In genomic region chr1:95238304-95238703, GRCh38 we compare ENCODE assay signal across 15 cellular contexts. TPM values are rescaled to one million over a fixed set of nuclear protein-coding genes. Genes with fewer than 3 reads are reported as not detected.
DNase-seq lines count a peak whose midpoint lies in the region; ATAC-seq and TF ChIP-seq lines count a peak whose summit lies in the region.
"Had no signal": no experiment of that assay in that cellular context is flagged by ENCODE, and none has a peak within 500 bp of the region (broad histone marks: within the 10 kb centered on the region; RNA-seq: fewer than 3 reads in every experiment).

No MANE protein-coding gene starts in this region.

- peaks cover 62% of the 10 kb centered on the region for H3K4me1 Mint-ChIP-seq in activated T-cell treated with anti-CD3 and anti-CD28 coated beads, Interleukin-2, amount 50 U/mL, for 24 hours (ENCODE audit: low read depth)
- H3K4me1 Mint-ChIP-seq in activated T-cell treated with anti-CD3 and anti-CD28 coated beads, Interleukin-2, amount 50 U/mL, for 4 hours (ENCODE audit: low read depth), result peaks cover 61% of the 10 kb centered on the region
- H3K4me1 Mint-ChIP-seq in activated T-helper 17 cell treated with anti-CD3 and anti-CD28 coated beads, Interleukin-2, amount 50 U/mL, for 72 hours, result peaks cover 28% of the 10 kb centered on the region
- peaks cover 22% of the 10 kb centered on the region for H3K4me1 Mint-ChIP-seq in endodermal cell
- H3K4me1 Mint-ChIP-seq in CD14-positive monocyte, result peaks cover 20% of the 10 kb centered on the region

- H3K27ac ChIP-seq in endodermal cell (ENCODE audit: low read depth, low read length) (no peak overlapping the region), smooth muscle cell (ENCODE audit: low read depth) (no peak overlapping the region), PC-3 (ENCODE audit: low read length) (no peak overlapping the region)
- H3K27ac ChIP-seq: BLaER1 had no signal

- H3K36me3 Mint-ChIP-seq in activated T-cell treated with anti-CD3 and anti-CD28 coated beads, Interleukin-2, amount 50 U/mL, for 24 hours (ENCODE audit: low read depth), result peaks cover 71% of the 10 kb centered on the region
- H3K36me3 Mint-ChIP-seq in activated T-cell treated with anti-CD3 and anti-CD28 coated beads, Interleukin-2, amount 50 U/mL, for 4 hours (ENCODE audit: insufficient read depth), result peaks cover 47% of the 10 kb centered on the region
- peaks cover 46% of the 10 kb centered on the region for H3K36me3 Mint-ChIP-seq in activated T-helper 17 cell treated with anti-CD3 and anti-CD28 coated beads, Interleukin-2, amount 50 U/mL, for 72 hours (ENCODE audit: low read depth)
- H3K36me3 Mint-ChIP-seq in endodermal cell (ENCODE audit: low read depth) (peaks cover 68% of the 10 kb centered on the region), CD14-positive monocyte (peaks cover 44 to 48% of the 10 kb centered on the region in 2 donors)

- no TSS peak for BruUV-seq in PC-3 (replicated peaks; lab: Mats Ljungman, UMichigan)

- no peak overlapping the region for H3K4me3 Mint-ChIP-seq in activated T-cell treated with anti-CD3 and anti-CD28 coated beads, Interleukin-2, amount 50 U/mL, for 24 hours
- H3K4me3 Mint-ChIP-seq in activated T-cell treated with anti-CD3 and anti-CD28 coated beads, Interleukin-2, amount 50 U/mL, for 4 hours, result no peak overlapping the region
- H3K4me3 Mint-ChIP-seq in activated T-helper 17 cell treated with anti-CD3 and anti-CD28 coated beads, Interleukin-2, amount 50 U/mL, for 72 hours, result no peak overlapping the region
- H3K4me3 Mint-ChIP-seq in endodermal cell (no peak overlapping the region), CD14-positive monocyte (no peak overlapping the region)
- H3K4me3 Mint-ChIP-seq: HFFc6 had no signal

- peak overlapping the region; percentile 42 for H3K27ac Mint-ChIP-seq in activated T-cell treated with anti-CD3 and anti-CD28 coated beads, Interleukin-2, amount 50 U/mL, for 24 hours
- peak overlapping the region; percentile 13 for H3K27ac Mint-ChIP-seq in activated T-helper 17 cell treated with anti-CD3 and anti-CD28 coated beads, Interleukin-2, amount 50 U/mL, for 72 hours
- H3K27ac Mint-ChIP-seq in endodermal cell (no peak overlapping the region), CD14-positive monocyte (no peak overlapping the region)
- H3K27ac Mint-ChIP-seq: HFFc6 had no signal

- H3K4me2 ChIP-seq in smooth muscle cell, result peak overlapping the region; percentile 52
- H3K4me2 ChIP-seq in PC-3 (ENCODE audit: low read length), result no peak overlapping the region
- H3K4me2 ChIP-seq: BLaER1 had no signal

- H3K36me3 ChIP-seq in endodermal cell (ENCODE audit: control insufficient read depth, insufficient read depth, low read length) (peaks cover 62% of the 10 kb centered on the region), smooth muscle cell (ENCODE audit: low read depth) (peaks cover 4% of the 10 kb centered on the region), PC-3 (ENCODE audit: low read depth, low read length) (peaks cover 17% of the 10 kb centered on the region)

- no peak for DNase-seq in activated T-cell treated with anti-CD3 and anti-CD28 coated beads, Interleukin-2, amount 50 U/mL, for 24 hours
- DNase-seq in activated T-cell treated with anti-CD3 and anti-CD28 coated beads, Interleukin-2, amount 50 U/mL, for 4 hours, result no peak
- DNase-seq in endodermal cell (no peak), smooth muscle cell (lab: John Stamatoyannopoulos, UW; ENCODE audit: unreplicated experiment) (no peak), PC-3 (no peak), CD14-positive monocyte (ENCODE audit: low spot score) (no peak)
- DNase-seq in stimulated activated CD4-positive, alpha-beta T cell treated with anti-CD3 and anti-CD28 coated beads, Interleukin-4, amount 100 ng/mL, for 4 hours, result no peak
- DNase-seq: 8988T; AML-193; CD4-positive, CD25-positive, alpha-beta regulatory T cell; DMS53; HCEC 1CT; HFFc6 had no signal

- H3K9me3 Mint-ChIP-seq in activated T-cell treated with anti-CD3 and anti-CD28 coated beads, Interleukin-2, amount 50 U/mL, for 24 hours, result peaks cover 8% of the 10 kb centered on the region
- H3K9me3 Mint-ChIP-seq in activated T-cell treated with anti-CD3 and anti-CD28 coated beads, Interleukin-2, amount 50 U/mL, for 4 hours, result peaks cover 13% of the 10 kb centered on the region
- peaks cover 3% of the 10 kb centered on the region for H3K9me3 Mint-ChIP-seq in activated T-helper 17 cell treated with anti-CD3 and anti-CD28 coated beads, Interleukin-2, amount 50 U/mL, for 72 hours
- H3K9me3 Mint-ChIP-seq in endodermal cell (peaks cover 37% of the 10 kb centered on the region), CD14-positive monocyte (peaks cover 3 to 16% (median 12%) of the 10 kb centered on the region in 7 donors)

- H4K20me1 ChIP-seq in smooth muscle cell (ENCODE audit: low read depth), result peaks cover 47% of the 10 kb centered on the region
- no peaks in the 10 kb centered on the region for H4K20me1 ChIP-seq in PC-3 (ENCODE audit: low read length)

- POLR2A ChIA-PET in PC-3 (lab: Charles Lee; ENCODE audit: unreplicated experiment), result no interaction called here

- intact Hi-C loops in PC-3 (cut with micrococcal nuclease) (no loop called here), CD14-positive monocyte (cut with micrococcal nuclease) (loop anchor here (10.0 kb wide), 2 partner anchors 164 to 384 kb away; partner anchors contain the start of gene ALG14 (in 1 of the 2))

- peaks cover 42% of the 10 kb centered on the region for H3K9me3 ChIP-seq in endodermal cell (ENCODE audit: control insufficient read depth, low read length)
- no peaks in the 10 kb centered on the region for H3K9me3 ChIP-seq in smooth muscle cell (replicated peaks; ENCODE audit: low read depth)
- no peaks in the 10 kb centered on the region for H3K9me3 ChIP-seq in PC-3 (ENCODE audit: low read length)

- H3K27me3 ChIP-seq in endodermal cell (ENCODE audit: control insufficient read depth, insufficient read depth, low read length, poor library complexity, severe bottlenecking), result no peaks in the 10 kb centered on the region
- no peaks in the 10 kb centered on the region for H3K27me3 ChIP-seq in smooth muscle cell (ENCODE audit: low read depth)
- H3K27me3 ChIP-seq in PC-3 (ENCODE audit: low read length), result no peaks in the 10 kb centered on the region
- H3K27me3 ChIP-seq: BLaER1 had no signal

- no peak overlapping the region for H3K9ac ChIP-seq in endodermal cell (ENCODE audit: extremely low read depth, low read length, poor library complexity, severe bottlenecking)
- no peak overlapping the region for H3K9ac ChIP-seq in smooth muscle cell (ENCODE audit: low read depth)
- H3K9ac ChIP-seq in PC-3 (ENCODE audit: low read length), result no peak overlapping the region
- H3K9ac ChIP-seq: BLaER1 had no signal

- 93 to 100% methylated on average over 1 to 2 of the region's 2 CpGs for WGBS in endodermal cell (ENCODE audit: insufficient coverage in 1 of 2, insufficient read length in 1 of 2), 2 experiments
- 81% methylated on average over 2 of the region's 2 CpGs for WGBS in smooth muscle cell (ENCODE audit: low lambda C conversion rate)

- no peak for ATAC-seq in activated T-cell treated with anti-CD3 and anti-CD28 coated beads, Interleukin-2, amount 50 U/mL, for 4 hours
- no peak for ATAC-seq in activated T-helper 17 cell treated with anti-CD3 and anti-CD28 coated beads, Interleukin-2, amount 50 U/mL, for 72 hours (replicated peaks)
- no peak for ATAC-seq in PC-3

- no peaks in the 10 kb centered on the region for H3K27me3 Mint-ChIP-seq in activated T-cell treated with anti-CD3 and anti-CD28 coated beads, Interleukin-2, amount 50 U/mL, for 24 hours
- no peaks in the 10 kb centered on the region for H3K27me3 Mint-ChIP-seq in activated T-cell treated with anti-CD3 and anti-CD28 coated beads, Interleukin-2, amount 50 U/mL, for 4 hours (ENCODE audit: low read depth)
- H3K27me3 Mint-ChIP-seq in activated T-helper 17 cell treated with anti-CD3 and anti-CD28 coated beads, Interleukin-2, amount 50 U/mL, for 72 hours, result no peaks in the 10 kb centered on the region
- H3K27me3 Mint-ChIP-seq in endodermal cell (ENCODE audit: insufficient read depth), result no peaks in the 10 kb centered on the region
- H3K27me3 Mint-ChIP-seq in CD14-positive monocyte (ENCODE audit: low read depth in 3 of 3), result peaks cover 2 to 13% (median 5%) of the 10 kb centered on the region in 3 donors
- H3K27me3 Mint-ChIP-seq: CD4-positive, CD25-positive, alpha-beta regulatory T cell had no signal

- TF ChIP-seq CTCF in endodermal cell (conservative IDR thresholded peaks at IDR 0.05) (no peak), smooth muscle cell (IDR thresholded peaks at IDR 0.05; ENCODE audit: borderline replicate concordance, insufficient read depth, poor library complexity, severe bottlenecking) (no peak), PC-3 (conservative IDR thresholded peaks at IDR 0.05; ENCODE audit: low read depth, low read length) (no peak), CD14-positive monocyte (IDR thresholded peaks at IDR 0.05) (no peak)

- no peaks in the 10 kb centered on the region for H3F3A ChIP-seq in smooth muscle cell (ENCODE audit: low read depth)
- H3F3A ChIP-seq in PC-3 (ENCODE audit: low read length, unreplicated experiment), result no peaks in the 10 kb centered on the region

- H3K9me2 ChIP-seq in PC-3 (replicated peaks; ENCODE audit: low read length), result no peaks in the 10 kb centered on the region

- H2AFZ ChIP-seq in smooth muscle cell (ENCODE audit: low read depth) (no peak overlapping the region), PC-3 (ENCODE audit: low read length) (no peak overlapping the region)

- H3K79me2 ChIP-seq in smooth muscle cell (ENCODE audit: low read depth) (peaks cover 65% of the 10 kb centered on the region), PC-3 (ENCODE audit: low read length) (peaks cover 44% of the 10 kb centered on the region)

- CTCF ChIA-PET in PC-3 (lab: Charles Lee), result no interaction called here

- H3K4me1 ChIP-seq in endodermal cell (ENCODE audit: control insufficient read depth, insufficient read depth, low read length) (peaks cover 11% of the 10 kb centered on the region), smooth muscle cell (ENCODE audit: low read depth) (peaks cover 30% of the 10 kb centered on the region), PC-3 (ENCODE audit: insufficient read depth, low read length) (no peaks in the 10 kb centered on the region; the same call in 1 of the 2 replicates)

- H3K4me3 ChIP-seq in endodermal cell (ENCODE audit: low read length) (peak overlapping the region; percentile 24), smooth muscle cell (no peak overlapping the region), PC-3 (ENCODE audit: low read length) (no peak overlapping the region)
- H3K4me3 ChIP-seq: BLaER1 had no signal

RNA-seq across cellular contexts. Expression of gene RWDD3, which starts 4.3 kb away (rescaled TPM):
- 1 to 10 TPM; 6.6 to 7.5 (median 7.1) TPM for total RNA-seq in activated T-cell treated with anti-CD3 and anti-CD28 coated beads, Interleukin-2, amount 50 U/mL, for 4 hours
- 10 to 100 TPM; 10.0 to 12.7 TPM for total RNA-seq in activated T-helper 17 cell treated with anti-CD3 and anti-CD28 coated beads, Interleukin-2, amount 50 U/mL, for 72 hours
- total RNA-seq in endodermal cell, result 10 to 100 TPM; 35.5 to 37.1 TPM
- 21.7 TPM for polyA plus RNA-seq in endodermal cell (2013, experiment 1 of 2)
- 20.2 TPM for polyA plus RNA-seq in endodermal cell (2013, experiment 2 of 2)
- total RNA-seq in smooth muscle cell, result 24.4 and 28.2 TPM in 2 replicates
- 21.5 and 22.2 TPM in 2 replicates for polyA plus RNA-seq in smooth muscle cell
- 10.3 and 10.4 TPM in 2 replicates for total RNA-seq in PC-3 (2014; rRNA removed)
- polyA plus RNA-seq in CD14-positive monocyte, result 10 to 100 TPM; 18.1 to 20.1 TPM

Comparison
In these comparisons a context has a peak if more than half of its experiments do, and no peak if none do; other contexts are left out.
1. H3K27ac Mint-ChIP-seq: peak in activated T-cell treated with anti-CD3 and anti-CD28 coated beads, Interleukin-2, amount 50 U/mL, for 24 hours (single experiment) and activated T-helper 17 cell treated with anti-CD3 and anti-CD28 coated beads, Interleukin-2, amount 50 U/mL, for 72 hours (single experiment); none in endodermal cell (single experiment) and CD14-positive monocyte (0 of 7).